ENCODE assay signal across 8 cellular contexts in the genomic region with DNA sequence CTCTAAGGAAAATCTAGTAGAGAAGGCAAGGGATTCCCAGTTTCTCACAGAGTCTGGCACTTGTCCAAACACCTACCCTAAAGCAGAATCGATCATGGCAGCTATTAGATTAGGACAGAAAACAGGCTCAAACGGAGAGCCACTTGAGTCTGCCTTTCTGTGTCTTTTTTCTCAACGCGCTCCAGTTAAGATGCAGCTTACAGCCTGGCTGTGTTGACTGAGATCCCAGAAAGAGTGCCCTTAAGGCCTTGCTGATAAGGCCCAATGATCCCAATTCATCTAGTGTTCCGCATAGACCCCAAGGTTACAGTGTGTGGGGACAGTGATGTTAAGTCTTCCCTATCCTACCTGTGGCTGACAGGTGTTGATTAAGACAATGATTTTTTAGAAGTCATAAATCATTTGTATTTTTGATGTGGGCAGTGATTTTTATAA. TPM values are rescaled to one million over a fixed set of nuclear protein-coding genes. Genes with fewer than 3 reads are reported as not detected.
DNase-seq lines count a peak whose midpoint lies in the region; ATAC-seq and TF ChIP-seq lines count a peak whose summit lies in the region.

No MANE protein-coding gene starts in this region.

- intact Hi-C loops in heart left ventricle (cut with DNase I) (loop anchor here in 1 of 10 donors (10.0 kb wide), 1 partner anchor 377 kb away; a partner anchor contains a TSS), cardiac septum (cut with DNase I) (no loop called here)

- peaks cover 33% of the 10 kb centered on the region for H3K4me1 Mint-ChIP-seq in nephron progenitor cell

- ATAC-seq in heart left ventricle (no peak), GM18907 (IDR thresholded peaks at IDR 0.05; ENCODE audit: unreplicated experiment) (no peak), HG03457 (IDR thresholded peaks at IDR 0.05; ENCODE audit: unreplicated experiment) (no peak)

- no peak for TF ChIP-seq POLR2A in heart left ventricle (IDR thresholded peaks at IDR 0.05)

- TF ChIP-seq CTCF in heart left ventricle (IDR thresholded peaks at IDR 0.05) (no peak), nephron progenitor cell (IDR thresholded peaks at IDR 0.05) (no peak)

- H3K27me3 ChIP-seq in heart left ventricle: no peaks in the 10 kb centered on the region
- H3K27me3 ChIP-seq in ectodermal cell (ENCODE audit: control insufficient read depth, insufficient read depth, low read length, poor library complexity, severe bottlenecking): peaks cover 13% of the 10 kb centered on the region

- H3K4me3 Mint-ChIP-seq in nephron progenitor cell: peak overlapping the region; percentile 92

- H3K36me3 Mint-ChIP-seq in nephron progenitor cell (ENCODE audit: low read depth): peaks cover 21% of the 10 kb centered on the region

- H3K4me3 ChIP-seq in heart left ventricle (peak overlapping the region; percentile 57 to 91 (median 84)), ectodermal cell (ENCODE audit: insufficient read depth, low read depth, low read length) (peak overlapping the region; percentile 80)

- H3K27ac ChIP-seq in heart left ventricle (peak overlapping the region; percentile 82 to 97 (median 94)), ectodermal cell (ENCODE audit: insufficient read depth, low read depth, low read length, poor library complexity, severe bottlenecking) (no peak overlapping the region)

- H3K9me3 ChIP-seq in heart left ventricle: no peaks in the 10 kb centered on the region
- H3K9me3 ChIP-seq in ectodermal cell (ENCODE audit: control insufficient read depth, low read length): no peaks in the 10 kb centered on the region

- WGBS in heart left ventricle, 4 donors: 26 to 36% (median 30%) methylated on average over 5 of the region's 5 CpGs
- WGBS in ectodermal cell, 2 experiments: 61 to 62% methylated on average over 5 of the region's 5 CpGs

- DNase-seq in heart left ventricle: no peak
- DNase-seq in cardiac septum (ENCODE audit: low spot score): no peak
- DNase-seq in RPMI7951 (ENCODE audit: low read depth): peak; percentile 15
- peak; percentile 4 for DNase-seq in nephron progenitor cell
- DNase-seq in NCI-H1048 (lab: John Stamatoyannopoulos, UW): no peak

- peaks cover 0 to 23% (median 17%) of the 10 kb centered on the region in 9 donors for H3K36me3 ChIP-seq in heart left ventricle
- no peaks in the 10 kb centered on the region for H3K36me3 ChIP-seq in ectodermal cell (ENCODE audit: control insufficient read depth, insufficient read depth, low read length)

- peaks cover 0 to 22% (median 12%) of the 10 kb centered on the region in 12 donors for H3K4me1 ChIP-seq in heart left ventricle
- no peaks in the 10 kb centered on the region for H3K4me1 ChIP-seq in ectodermal cell (ENCODE audit: control insufficient read depth, insufficient read depth, low read length)

- H3K27ac Mint-ChIP-seq in nephron progenitor cell: peak overlapping the region; percentile 97

- H3K27me3 Mint-ChIP-seq in nephron progenitor cell (ENCODE audit: low read depth, poor library complexity): peaks cover 29% of the 10 kb centered on the region

- H3K9me3 Mint-ChIP-seq in nephron progenitor cell: no peaks in the 10 kb centered on the region

RNA-seq across cellular contexts. Expression of a gene that starts 1.0 kb away (rescaled TPM):
- total RNA-seq in heart left ventricle (10 to 100 TPM; 35.4 to 54.1 (median 49.0) TPM), cardiac septum (37.0 TPM)
- polyA plus RNA-seq in heart left ventricle: 10 to 100 TPM; 11.5 to 21.3 TPM
- 58.1 and 69.6 TPM in 2 replicates for total RNA-seq in RPMI7951 (2014; rRNA removed; shearing (Covaris generic))
- 48.8 TPM for polyA plus RNA-seq in ectodermal cell (2013, experiment 1 of 4)
- polyA plus RNA-seq in ectodermal cell (2013, experiment 2 of 4): 43.9 TPM
- polyA plus RNA-seq in ectodermal cell (2013, experiment 3 of 4): 57.4 TPM
- 56.0 TPM for polyA plus RNA-seq in ectodermal cell (2013, experiment 4 of 4)

Comparison
In these comparisons a context has a peak if more than half of its experiments do, and no peak if none do; other contexts are left out.
1. DNase-seq: peak in RPMI7951 (single experiment) and nephron progenitor cell (single experiment); none in heart left ventricle (0 of 5), cardiac septum (single experiment) and NCI-H1048 (single experiment).